In the genomic region with DNA sequence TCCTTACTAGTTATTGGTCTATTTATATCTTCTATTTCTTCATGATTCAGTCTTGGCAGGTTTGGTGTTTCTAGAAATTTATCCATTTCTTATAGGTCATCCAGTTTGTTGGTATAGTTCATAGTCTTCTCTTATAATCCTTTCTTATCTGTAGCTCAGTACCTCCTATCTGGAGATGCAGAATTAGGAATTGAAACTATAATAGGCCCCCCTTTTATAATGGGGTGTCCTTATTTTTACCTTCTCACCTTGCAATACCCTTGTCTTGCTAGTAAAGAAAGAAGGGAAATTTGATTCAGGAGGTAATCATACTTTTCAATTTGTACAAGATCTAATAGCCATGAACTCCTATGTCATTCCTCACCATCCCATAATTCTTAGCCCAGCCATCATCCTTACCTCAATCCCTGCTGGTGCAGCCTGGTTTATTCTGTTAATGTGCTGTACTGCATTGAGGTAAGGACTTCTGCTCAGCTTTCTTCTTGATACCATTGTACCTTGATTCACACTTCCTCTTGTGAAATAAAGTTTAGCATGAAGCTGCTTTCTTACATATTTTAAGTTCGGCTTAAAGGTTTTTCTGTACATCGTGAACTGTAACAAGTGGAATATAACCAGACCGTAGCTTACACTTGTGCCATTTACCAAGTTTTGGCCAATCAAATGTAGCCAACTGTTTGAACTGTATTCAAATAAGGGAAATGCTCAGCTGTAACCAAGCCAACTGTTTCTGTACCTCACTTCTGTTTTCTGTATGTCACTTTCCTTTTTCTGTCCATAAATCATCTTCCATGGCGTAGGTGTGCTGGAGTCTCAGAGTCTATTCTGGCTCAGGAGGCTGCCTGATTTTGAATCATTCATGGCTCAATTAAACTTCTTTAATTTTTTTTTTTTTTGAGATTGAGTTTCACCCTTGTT, we compare ENCODE assay signal across 14 cellular contexts. TPM values are rescaled to one million over a fixed set of nuclear protein-coding genes. Genes with fewer than 3 reads are reported as not detected.
A peak's percentile ranks its signal among the peaks of the same experiment; 100 is the strongest.
DNase-seq lines count a peak whose midpoint lies in the region; ATAC-seq and TF ChIP-seq lines count a peak whose summit lies in the region.
"Had no signal": no experiment of that assay in that cellular context is flagged by ENCODE, and none has a peak within 500 bp of the region (broad histone marks: within the 10 kb centered on the region; RNA-seq: fewer than 3 reads in every experiment).

No MANE protein-coding gene starts in this region.

- H3K9me3 ChIP-seq in prostate gland: no peaks in the 10 kb centered on the region
- H3K9me3 ChIP-seq: mucosa of descending colon had no signal

- no peaks in the 10 kb centered on the region for H3K36me3 ChIP-seq in prostate gland

- no peak for TF ChIP-seq POLR2A in prostate gland (IDR thresholded peaks at IDR 0.05)

- H3K27ac ChIP-seq in prostate gland: no peak overlapping the region

- no peaks in the 10 kb centered on the region for H3K27me3 ChIP-seq in prostate gland (replicated peaks; ENCODE audit: insufficient read depth)

- 81% methylated on average over 4 of the region's 4 CpGs for WGBS in prostate gland

- DNase-seq in GM13976 (ENCODE audit: low spot score) (peak; percentile 43), NOMO-1 treated with dmso at 0.1 percent for 144 hours (lab: John Stamatoyannopoulos, UW; ENCODE audit: unreplicated experiment) (peak; percentile 49), prostate gland (ENCODE audit: low spot score) (no peak), GF-D8 (lab: John Stamatoyannopoulos, UW) (no peak)
- no peak for DNase-seq in central memory CD4-positive, alpha-beta T cell
- DNase-seq in stimulated activated CD4-positive, alpha-beta T cell treated with anti-CD3 and anti-CD28 coated beads, Interleukin-15, amount 100 ng/mL, for 24 hours: no peak
- DNase-seq: cerebellar nuclear complex; KG1; mucosa of descending colon; NCI-H82; stimulated activated naive CD8-positive, alpha-beta T cell treated with anti-CD3 and anti-CD28 coated beads, Interleukin-15, Interleukin-2, amounts not matched to agents 100 U/mL and 50 U/mL, for 24 hours had no signal

- no peak overlapping the region for H3K4me3 ChIP-seq in prostate gland
- H3K4me3 ChIP-seq: mucosa of descending colon, smooth muscle cell had no signal

- TF ChIP-seq CTCF in GM13976 (IDR thresholded peaks at IDR 0.05; ENCODE audit: borderline replicate concordance, control extremely low read depth, extremely low read depth, insufficient read depth, missing control alignments): no peak
- no peak for TF ChIP-seq CTCF in prostate gland (IDR thresholded peaks at IDR 0.05)

- in situ Hi-C loops in GM13976 (cut with MboI; ENCODE audit: low sequenced_read_pairs, unreplicated experiment): no loop called here

- peak; percentile 24 for ATAC-seq in GM19468 (IDR thresholded peaks at IDR 0.05; ENCODE audit: extremely low read depth, unreplicated experiment)
- peak; percentile 62 for ATAC-seq in HG03039 (IDR thresholded peaks at IDR 0.05; ENCODE audit: unreplicated experiment)
- ATAC-seq: mucosa of descending colon; stimulated activated naive CD8-positive, alpha-beta T cell treated with anti-CD3 and anti-CD28 coated beads, Interleukin-15, Interleukin-2, amounts not matched to agents 100 U/mL and 50 U/mL, for 24 hours had no signal

- intact Hi-C loops in prostate gland (cut with DNase I): no loop called here

- no peaks in the 10 kb centered on the region for H3K4me1 ChIP-seq in prostate gland (replicated peaks)

RNA-seq across cellular contexts. Expression of a gene that starts 40.1 kb away (rescaled TPM):
- total RNA-seq in prostate gland: under 1 TPM; 0.09 to 0.34 TPM
- total RNA-seq: smooth muscle cell had no signal

Comparison
In these comparisons a context has a peak if more than half of its experiments do, and no peak if none do; other contexts are left out.
1. DNase-seq: peak in GM13976 (single experiment) and NOMO-1 treated with dmso at 0.1 percent for 144 hours (single experiment); none in central memory CD4-positive, alpha-beta T cell (single experiment), prostate gland (single experiment), GF-D8 (single experiment) and stimulated activated CD4-positive, alpha-beta T cell treated with anti-CD3 and anti-CD28 coated beads, Interleukin-15, amount 100 ng/mL, for 24 hours (single experiment).